Comparison of ENCODE assay signal across 8 cellular contexts in genomic region chrX:1652011-1652811, GRCh38. TPM values are rescaled to one million over a fixed set of nuclear protein-coding genes. Genes with fewer than 3 reads are reported as not detected.
DNase-seq lines count a peak whose midpoint lies in the region; FAIRE-seq and TF ChIP-seq lines count a peak whose summit lies in the region.
"Not testable (repeated sequence)": the region's sequence is repeated elsewhere in the genome, so short reads cannot be mapped to it uniquely, and the experiment has no call there.

No MANE protein-coding gene starts in this region.

- peak; percentile 4 for DNase-seq in NCI-H774 (lab: John Stamatoyannopoulos, UW)
- peak; percentile 58 for DNase-seq in WERI-Rb-1
- peak; percentile 44 for DNase-seq in mammary epithelial cell
- DNase-seq in iPS DF 19.7 (ENCODE audit: low read depth, low spot score): peak; percentile 61
- peak; percentile 46 for DNase-seq in pons (ENCODE audit: low spot score)

- not testable (repeated sequence) for H3K4me2 ChIP-seq in KMS-11; mammary epithelial cell (ENCODE audit: insufficient read depth, low read depth, low read length)

- not testable (repeated sequence) for H3K27me3 ChIP-seq in KMS-11 (ENCODE audit: insufficient read depth, low read depth); WERI-Rb-1 (ENCODE audit: insufficient read depth, low read depth, severe bottlenecking); mammary epithelial cell (ENCODE audit: insufficient read depth, low read length)

- in situ Hi-C loops in mammary epithelial cell (cut with MboI; ENCODE audit: low sequenced_read_pairs in 2 of 2): loop anchor here (10.0 to 25.0 kb wide), 3 partner anchors 943 to 1160 kb away; no protein-coding TSS in a partner anchor

- H3K4me1 ChIP-seq in KMS-11 (ENCODE audit: low read depth, poor library complexity, severe bottlenecking); mammary epithelial cell (ENCODE audit: insufficient read depth, low read length): not testable (repeated sequence)

- intact Hi-C loops in mammary epithelial cell (cut with micrococcal nuclease): loop anchor here (1.0 to 10.0 kb wide), 3 partner anchors 197 to 975 kb away; partner anchors contain the start of gene ASMTL

- H3K27ac ChIP-seq in KMS-11; mammary epithelial cell (ENCODE audit: insufficient read depth, low read depth, low read length): not testable (repeated sequence)
- H3K27ac ChIP-seq in WERI-Rb-1: peak overlapping the region; percentile 32

- 63% methylated on average over 22 of the region's 25 CpGs for WGBS in mammary epithelial cell (ENCODE audit: low coverage, missing lambda C conversion rate)

- H4K20me1 ChIP-seq in KMS-11 (ENCODE audit: insufficient read depth); mammary epithelial cell (ENCODE audit: insufficient read depth, low read length): not testable (repeated sequence)

- not testable (repeated sequence) for H3K79me2 ChIP-seq in KMS-11 (ENCODE audit: insufficient read depth, low read depth); mammary epithelial cell (ENCODE audit: insufficient read depth, low read length)

- H2AFZ ChIP-seq in KMS-11 (ENCODE audit: low read depth); mammary epithelial cell (ENCODE audit: low read depth, low read length): not testable (repeated sequence)

- H3K9me3 ChIP-seq in WERI-Rb-1 (ENCODE audit: severe bottlenecking): peaks cover 12% of the 10 kb centered on the region
- H3K9me3 ChIP-seq in mammary epithelial cell (replicated peaks; ENCODE audit: insufficient read depth, low read length): not testable (repeated sequence)

- not testable (repeated sequence) for H3K9ac ChIP-seq in KMS-11; mammary epithelial cell (ENCODE audit: insufficient read depth, low read length)

- H3K36me3 ChIP-seq in KMS-11 (ENCODE audit: insufficient read depth); WERI-Rb-1; mammary epithelial cell (ENCODE audit: insufficient read depth, low read length): not testable (repeated sequence)

- CTCF ChIA-PET in mammary epithelial cell (lab: Charles Lee; ENCODE audit: low non-redundant PET): not testable (repeated sequence)

- FAIRE-seq in A204.1 (lab: Jason Lieb, UNC): peak; percentile 48

- dilution Hi-C loops in mammary epithelial cell (cut with HindIII; ENCODE audit: low sequenced_read_pairs): not testable (repeated sequence)

- not testable (repeated sequence) for H3K4me3 ChIP-seq in KMS-11 (IDR thresholded peaks at IDR 0.05; ENCODE audit: insufficient read depth, low read depth, low read length); WERI-Rb-1 (ENCODE audit: low read depth, low read length); mammary epithelial cell (replicated peaks in 1 of 3; ENCODE audit: insufficient read depth in 1 of 3, low read depth in 2 of 3, low read length in 3 of 3)

- peak; percentile 84 for TF ChIP-seq CTCF in GM12801 (IDR thresholded peaks at IDR 0.05; ENCODE audit: extremely low read depth, insufficient read length)
- TF ChIP-seq CTCF in KMS-11 (conservative IDR thresholded peaks at IDR 0.05; ENCODE audit: low read depth, low read length): peak; percentile 69
- peak; percentile 83 for TF ChIP-seq CTCF in WERI-Rb-1 (IDR thresholded peaks at IDR 0.05; ENCODE audit: low read depth, low read length)
- peak; percentile 82 to 86 for TF ChIP-seq CTCF in mammary epithelial cell (conservative IDR thresholded peaks at IDR 0.05 in 1 of 2, IDR thresholded peaks at IDR 0.05 in 1 of 2; ENCODE audit: extremely low read depth in 1 of 2, insufficient read depth in 1 of 2, low read depth in 1 of 2, low read length in 2 of 2)

- not testable (repeated sequence) for BruUV-seq in mammary epithelial cell (replicated peaks; lab: Mats Ljungman, UMichigan)

RNA-seq across cellular contexts. Expression of gene ASMT, which starts 37.4 kb away (rescaled TPM):
- total RNA-seq in mammary epithelial cell: not detected
- polyA plus RNA-seq in mammary epithelial cell: not detected
- not detected for polyA minus RNA-seq in mammary epithelial cell

Comparison
In these comparisons a context has a peak if more than half of its experiments do, and no peak if none do; other contexts are left out.
1. DNase-seq: peak in every context shown above with its lines; median percentile 61 in iPS DF 19.7; 58 in WERI-Rb-1; 46 in pons; 44 in mammary epithelial cell; 4 in NCI-H774.